ENCODE assay signal across 8 cellular contexts in the genomic region with DNA sequence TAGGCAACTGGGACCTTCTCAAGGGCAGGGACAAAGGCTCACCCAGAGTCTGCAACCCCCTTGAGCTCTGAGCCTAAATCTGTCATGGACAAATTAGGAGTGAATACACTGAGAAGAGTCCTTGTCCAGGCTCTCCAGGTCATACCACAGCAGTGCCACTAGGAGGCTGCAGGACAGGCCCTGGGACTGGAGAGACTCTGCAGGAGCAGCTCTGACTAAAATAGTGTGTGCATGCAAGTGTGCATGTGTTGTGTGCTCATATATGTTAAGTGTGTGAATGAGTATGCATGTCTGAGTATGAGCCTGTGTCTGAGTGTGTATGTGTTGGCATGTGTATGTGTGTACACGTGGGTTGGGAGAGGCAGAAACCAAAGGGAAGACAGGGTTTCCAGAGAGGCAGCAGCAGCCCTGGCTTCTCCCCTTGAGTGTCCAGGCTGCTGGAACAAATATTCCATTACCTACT. TPM values are rescaled to one million over a fixed set of nuclear protein-coding genes. Genes with fewer than 3 reads are reported as not detected.
DNase-seq lines count a peak whose midpoint lies in the region; ATAC-seq and TF ChIP-seq lines count a peak whose summit lies in the region.

No MANE protein-coding gene starts in this region.

- H3K9me3 ChIP-seq in psoas muscle = no peaks in the 10 kb centered on the region
- no peaks in the 10 kb centered on the region for H3K9me3 ChIP-seq in effector memory CD4-positive, alpha-beta T cell (ENCODE audit: control insufficient read depth, low read length)

- H3K4me3 ChIP-seq in epithelial cell of esophagus (ENCODE audit: low read length) = no peak overlapping the region
- no peak overlapping the region for H3K4me3 ChIP-seq in psoas muscle
- no peak overlapping the region for H3K4me3 ChIP-seq in effector memory CD4-positive, alpha-beta T cell (ENCODE audit: insufficient read depth, low read depth, low read length, poor library complexity, severe bottlenecking)

- POLR2A ChIA-PET in RWPE1 (lab: Yijun Ruan, JAX; ENCODE audit: low non-redundant PET) = no interaction called here

- DNase-seq in stimulated activated CD4-positive, alpha-beta T cell treated with anti-CD3 and anti-CD28 coated beads, Interleukin-1b, Interleukin-23, amount 100 ng/mL, for 48 hours = peak; percentile 29
- DNase-seq in stimulated activated CD4-positive, alpha-beta T cell treated with anti-CD3 and anti-CD28 coated beads, Interleukin-4, amount 100 ng/mL, for 1 hour = no peak
- DNase-seq in RWPE1 (ENCODE audit: low spot score) = no peak
- DNase-seq in epithelial cell of esophagus (ENCODE audit: low read depth) = peak; percentile 60
- DNase-seq in psoas muscle = no peak
- no peak for DNase-seq in effector memory CD4-positive, alpha-beta T cell

- no peaks in the 10 kb centered on the region for H3K27me3 ChIP-seq in psoas muscle (ENCODE audit: insufficient read depth in 3 of 3, low read length in 2 of 3)
- H3K27me3 ChIP-seq in effector memory CD4-positive, alpha-beta T cell (replicated peaks; ENCODE audit: control insufficient read depth, insufficient read depth, low read length, poor library complexity, severe bottlenecking) = no peaks in the 10 kb centered on the region

- 6 to 16% (median 15%) methylated on average over 1 of the region's 1 CpG for WGBS in psoas muscle, 3 donors

- intact Hi-C loops in psoas muscle (cut with DNase I) = loop anchor here (5.0 to 10.0 kb wide), 3 partner anchors 117 to 235 kb away; a partner anchor contains a TSS

- ATAC-seq in psoas muscle (peak in 3 of 4 donors; percentile 41 to 54 (median 51)), GM18498 (IDR thresholded peaks at IDR 0.05; ENCODE audit: unreplicated experiment) (no peak), GM19452 (IDR thresholded peaks at IDR 0.05; ENCODE audit: unreplicated experiment) (no peak)

- peaks cover 22% of the 10 kb centered on the region for H3K4me1 ChIP-seq in psoas muscle
- H3K4me1 ChIP-seq in effector memory CD4-positive, alpha-beta T cell (ENCODE audit: control insufficient read depth, insufficient read depth, low read length, poor library complexity, severe bottlenecking) = no peaks in the 10 kb centered on the region

- TF ChIP-seq CTCF in RWPE1 (conservative IDR thresholded peaks at IDR 0.05; ENCODE audit: low read depth) (peak; percentile 58), epithelial cell of esophagus (IDR thresholded peaks at IDR 0.05; ENCODE audit: insufficient read depth, low read depth, low read length, missing control alignments) (peak; percentile 75), psoas muscle (IDR thresholded peaks at IDR 0.05) (peak; percentile 52)

- H3K27ac ChIP-seq in RWPE1 (peak overlapping the region; percentile 42), psoas muscle (peak overlapping the region; percentile 99)
- no peak overlapping the region for H3K27ac ChIP-seq in effector memory CD4-positive, alpha-beta T cell (ENCODE audit: insufficient read depth, low read length, poor library complexity, severe bottlenecking)

- CTCF ChIA-PET in RWPE1 (lab: Yijun Ruan, JAX) = interaction anchor here (0.6 to 1.5 kb wide), 14 partner anchors 9 to 579 kb away, joined by 3 to 4 read pairs (median 3); no protein-coding TSS in a partner anchor

- H3K36me3 ChIP-seq in psoas muscle (ENCODE audit: insufficient read depth in 1 of 2, low read depth in 1 of 2) = peaks cover 6 to 33% of the 10 kb centered on the region in 2 donors
- peaks cover 5% of the 10 kb centered on the region for H3K36me3 ChIP-seq in effector memory CD4-positive, alpha-beta T cell (ENCODE audit: control insufficient read depth, insufficient read depth, low read length)

RNA-seq across cellular contexts. Expression of a gene that starts 27.1 kb away (rescaled TPM):
- 100 to 1,000 TPM in 3 of 4 donors, 10 to 100 TPM in 1; 62.3 to 177 (median 113) TPM for total RNA-seq in psoas muscle
- polyA plus RNA-seq in psoas muscle = 100 to 1,000 TPM; 166 to 308 (median 197) TPM

RNA-seq across cellular contexts. Expression of a gene that starts 27.2 kb away (rescaled TPM):
- total RNA-seq in psoas muscle = 100 to 1,000 TPM in 1 of 4 donors, 10 to 100 TPM in 3; 32.7 to 121 (median 40.3) TPM
- polyA plus RNA-seq in psoas muscle = 10 to 100 TPM; 23.5 to 39.2 (median 27.9) TPM

RNA-seq across cellular contexts. Expression of a gene that starts 58.5 kb away (rescaled TPM):
- total RNA-seq in psoas muscle = under 1 TPM in 1 of 4 donors, not detected in 3; 0.32 TPM
- under 1 TPM; 0.05 to 0.16 (median 0.11) TPM for polyA plus RNA-seq in psoas muscle

Comparison
In these comparisons a context has a peak if more than half of its experiments do, and no peak if none do; other contexts are left out.
1. DNase-seq: peak in stimulated activated CD4-positive, alpha-beta T cell treated with anti-CD3 and anti-CD28 coated beads, Interleukin-1b, Interleukin-23, amount 100 ng/mL, for 48 hours (single experiment) and epithelial cell of esophagus (single experiment); none in stimulated activated CD4-positive, alpha-beta T cell treated with anti-CD3 and anti-CD28 coated beads, Interleukin-4, amount 100 ng/mL, for 1 hour (single experiment), RWPE1 (single experiment), psoas muscle (0 of 2) and effector memory CD4-positive, alpha-beta T cell (0 of 3).
2. ATAC-seq: peak in psoas muscle (3 of 4); none in GM18498 (single experiment) and GM19452 (single experiment).
3. Peak in every context shown above with its lines, with median percentiles within 50 percentile points of each other: CTCF ChIP-seq.